Comparison of ENCODE assay signal across 9 cellular contexts in genomic region chr6:6788394-6789020, GRCh38.
DNase-seq lines count a peak whose midpoint lies in the region; ATAC-seq, FAIRE-seq and TF ChIP-seq lines count a peak whose summit lies in the region.
"Had no signal": no experiment of that assay in that cellular context is flagged by ENCODE, and none has a peak within 500 bp of the region (broad histone marks: within the 10 kb centered on the region; RNA-seq: fewer than 3 reads in every experiment).

No MANE protein-coding gene starts in this region.

- in situ Hi-C loops in GM12878 (cut with MboI), result no loop called here

- no peaks in the 10 kb centered on the region for H3K79me2 ChIP-seq in GM12878 (ENCODE audit: control insufficient read depth, insufficient read depth, low read length)

- H3K4me3 ChIP-seq in GM12878, result no peak overlapping the region
- H3K4me3 ChIP-seq in pancreas, result no peak overlapping the region

- SMC1A ChIA-PET in GM12878 (lab: Charles Lee; ENCODE audit: uncharacterized antibody, unreplicated experiment), result interaction anchor here (0.6 to 4.1 kb wide), 14 partner anchors 10 to 455 kb away, joined by 3 to 27 read pairs (median 4); partner anchors contain the start of gene RREB1

- intact Hi-C loops in GM12878 (cut with micrococcal nuclease; ENCODE audit: unreplicated experiment), result no loop called here
- intact Hi-C loops in pancreas (cut with DNase I), result no loop called here

- TF ChIP-seq EP300 in GM12878 (IDR thresholded peaks at IDR 0.05; ENCODE audit: borderline replicate concordance in 1 of 2, control insufficient read depth in 1 of 2, low read depth in 2 of 2, low read length in 2 of 2), result no peak

- RAD21 ChIA-PET in GM12878 (lab: Charles Lee; ENCODE audit: unreplicated experiment), result interaction anchor here (1.0 to 2.8 kb wide), 9 partner anchors 20 to 455 kb away, joined by 3 to 10 read pairs (median 5); no protein-coding TSS in a partner anchor

- ATAC-seq in GM18498 (IDR thresholded peaks at IDR 0.05; ENCODE audit: unreplicated experiment) (peak; percentile 56), GM12878 (peak; percentile 92), pancreas (peak; percentile 56 to 81 (median 76))

- peak; percentile 90 for TF ChIP-seq RAD21 in GM12878 (IDR thresholded peaks at IDR 0.05; ENCODE audit: insufficient read depth, low read depth, low read length)

- H3K27ac ChIP-seq in 22Rv1 (no peak overlapping the region), GM12878 (ENCODE audit: control insufficient read depth, insufficient read depth) (no peak overlapping the region), pancreas (no peak overlapping the region)

- no peak overlapping the region for H3K9ac ChIP-seq in GM12878 (ENCODE audit: control insufficient read depth, insufficient read depth, low read length)

- no peak for TF ChIP-seq POLR2A in GM12878 (IDR thresholded peaks at IDR 0.05; ENCODE audit: low read depth, low read length)

- H2AFZ ChIP-seq in GM12878 (ENCODE audit: control insufficient read depth, low read depth, low read length), result no peak overlapping the region

- peak; percentile 58 for TF ChIP-seq CTCF in 22Rv1 (IDR thresholded peaks at IDR 0.05)
- TF ChIP-seq CTCF in GM12878 (IDR thresholded peaks at IDR 0.05 in 2 of 3, conservative IDR thresholded peaks at IDR 0.05 in 1 of 3; ENCODE audit: control insufficient read depth in 2 of 3, extremely low read depth in 1 of 3, insufficient read depth in 1 of 3, low read depth in 3 of 3, low read length in 3 of 3), result peak; percentile 48 to 83 (median 78)
- TF ChIP-seq CTCF in pancreas (IDR thresholded peaks at IDR 0.05), result peak in 3 of 4 donors; percentile 5 to 45 (median 30)

- no peaks in the 10 kb centered on the region for H3K9me3 ChIP-seq in GM12878 (replicated peaks; ENCODE audit: control insufficient read depth, insufficient read depth, low read length)
- H3K9me3 ChIP-seq in pancreas, result no peaks in the 10 kb centered on the region

- H3K27me3 ChIP-seq in GM12878 (replicated peaks in 1 of 2; ENCODE audit: control insufficient read depth in 2 of 2, insufficient read depth in 2 of 2, low read length in 1 of 2) (no peaks in the 10 kb centered on the region), pancreas (no peaks in the 10 kb centered on the region)

- H3K4me1 ChIP-seq in GM12878 (ENCODE audit: control insufficient read depth, insufficient read depth, low read length) (no peaks in the 10 kb centered on the region), pancreas (peaks cover 5 to 12% (median 8%) of the 10 kb centered on the region in 3 donors)

- CTCF ChIA-PET in GM12878 (lab: Yijun Ruan, JAX), result interaction anchor here (0.6 to 5.1 kb wide), 14 partner anchors 22 to 455 kb away, joined by 3 to 24 read pairs (median 4); no protein-coding TSS in a partner anchor

- peak; percentile 82 for FAIRE-seq in GM12878 (lab: Jason Lieb, UNC)
- FAIRE-seq in pancreas (lab: Jason Lieb, UNC), result no peak

- H3K36me3 ChIP-seq in GM12878 (ENCODE audit: control insufficient read depth in 2 of 2, insufficient read depth in 2 of 2, low read length in 1 of 2) (no peaks in the 10 kb centered on the region), pancreas (no peaks in the 10 kb centered on the region)

- DNase-seq in NCI-H146 treated with DMSO at 0.1 percent for 48 hours (lab: John Stamatoyannopoulos, UW; ENCODE audit: unreplicated experiment) (peak; percentile 43), GM12878 (ENCODE audit: low read depth, low spot score) (no peak), pancreas (peak in 1 of 6 donors; percentile 47), C1 segment of cervical spinal cord (lab: John Stamatoyannopoulos, UW) (no peak), NCI-H2227 (lab: John Stamatoyannopoulos, UW; ENCODE audit: unreplicated experiment) (no peak), ecto neural progenitor cell (ENCODE audit: low spot score) (no peak)
- DNase-seq: activated T-cell treated with anti-CD3 and anti-CD28 coated beads, Interleukin-2, amount 50 U/mL, for 4 hours had no signal

- H4K20me1 ChIP-seq in GM12878 (ENCODE audit: control insufficient read depth, insufficient read depth), result no peaks in the 10 kb centered on the region

- no peak overlapping the region for H3K4me2 ChIP-seq in GM12878 (ENCODE audit: control insufficient read depth, insufficient read depth)

- BruUV-seq in GM12878 (replicated peaks; lab: Mats Ljungman, UMichigan), result no TSS peak

- 66% methylated on average over 4 of the region's 4 CpGs for WGBS in GM12878 (ENCODE audit: insufficient coverage, insufficient replicate concordance, low lambda C conversion rate, missing lambda C conversion rate)
- WGBS in pancreas, 2 donors, result 57 to 64% methylated on average over 4 of the region's 4 CpGs

- POLR2A ChIA-PET in GM12878 (lab: Charles Lee), result interaction anchor here (0.6 to 0.9 kb wide), 3 partner anchors 17 to 449 kb away, joined by 3 to 6 read pairs (median 4); no protein-coding TSS in a partner anchor

TF ChIP-seq in GM12878, 131 proteins besides CTCF, POLR2A, EP300 and RAD21:
- no peak for TF ChIP-seq MYB (IDR thresholded peaks at IDR 0.05; ENCODE audit: borderline replicate concordance, low read depth, low read length)
- no peak for TF ChIP-seq RAD51 (IDR thresholded peaks at IDR 0.05)
- no peak for TF ChIP-seq SREBF2 (IDR thresholded peaks at IDR 0.05; ENCODE audit: low read length)
- TF ChIP-seq YY1 (IDR thresholded peaks at IDR 0.05; ENCODE audit: low read depth, low read length), result 0 out of 2 replicates have a peak, but pooled peaks have one; percentile 36
- no peak for TF ChIP-seq ZBTB11 (CRISPR knock-in tag; IDR thresholded peaks at IDR 0.05)
- peak; percentile 58; the same call in 1 of the 2 replicates for TF ChIP-seq SMC3 (IDR thresholded peaks at IDR 0.05; ENCODE audit: borderline replicate concordance, low read length)
